Comparison of ENCODE assay signal across 8 cellular contexts in the genomic region with DNA sequence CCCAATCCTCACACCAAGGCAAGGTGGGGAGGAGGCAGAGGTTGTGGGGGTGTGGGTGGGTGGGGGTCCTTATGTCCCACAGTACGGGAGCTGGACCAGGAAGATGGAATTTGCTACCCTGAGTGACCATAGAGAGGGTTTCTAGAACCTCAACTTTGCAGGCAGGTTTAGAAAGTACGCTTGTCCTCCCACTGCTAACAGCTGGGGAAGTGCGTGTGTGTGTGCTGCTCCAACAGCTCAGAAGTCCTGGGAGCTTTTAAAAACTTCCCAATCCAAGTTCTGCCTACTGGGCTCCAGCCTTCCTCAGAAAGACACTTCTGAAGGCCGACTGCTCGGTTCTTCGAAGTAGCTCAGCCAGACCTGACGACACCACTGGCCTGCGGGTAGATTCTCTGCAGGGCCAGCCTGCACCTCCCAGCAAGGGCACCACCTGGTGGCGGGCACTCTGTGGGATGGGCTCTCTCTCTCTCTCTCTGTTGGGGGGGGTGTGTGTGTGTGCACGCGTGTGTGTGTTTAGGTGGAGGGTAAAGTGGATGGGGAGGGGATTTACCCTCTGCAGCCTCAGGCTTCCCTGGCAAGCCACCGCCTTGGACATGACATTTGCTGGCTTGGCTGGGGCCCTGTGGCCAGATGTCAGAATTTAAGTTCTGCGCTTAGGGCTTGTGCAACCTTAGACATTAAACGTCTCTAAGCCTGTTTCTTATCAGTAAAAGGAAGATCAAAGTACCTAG. TPM values are rescaled to one million over a fixed set of nuclear protein-coding genes. Genes with fewer than 3 reads are reported as not detected.
DNase-seq lines count a peak whose midpoint lies in the region; ATAC-seq and TF ChIP-seq lines count a peak whose summit lies in the region.

No MANE protein-coding gene starts in this region.

- no peak for TF ChIP-seq POLR2A in erythroblast (IDR thresholded peaks at IDR 0.05; ENCODE audit: low read length)

- peaks cover 2% of the 10 kb centered on the region for H3K4me1 ChIP-seq in NT2/D1 (ENCODE audit: insufficient read depth, insufficient read length)

- no peaks in the 10 kb centered on the region for H3K36me3 Mint-ChIP-seq in natural killer cell treated with Interleukin-12 subunit alpha and Interleukin-12 subunit beta and Interleukin-15 and Interleukin-18, amount 100 ng/mL, for 72 hours
- H3K36me3 Mint-ChIP-seq in stimulated activated naive B cell treated with anti-CD40 and anti-IgM and Interleukin-4, amounts not matched to agents 10 μg/mL and 1 μg/mL and 100 μg/mL, for 72 hours, result no peaks in the 10 kb centered on the region

- no peak overlapping the region for H3K9ac ChIP-seq in NT2/D1 (ENCODE audit: insufficient read length, low read depth)

- no peaks in the 10 kb centered on the region for H3K9me3 ChIP-seq in NT2/D1 (ENCODE audit: insufficient read depth, low read length)

- DNase-seq in A172 (ENCODE audit: low spot score) (peak; percentile 82), GM19238 (ENCODE audit: insufficient read length, low spot score) (peak; percentile 43), NT2/D1 (ENCODE audit: low read depth, low spot score) (peak; percentile 66), activated T-cell treated with anti-CD3 and anti-CD28 coated beads for 1 hour (ENCODE audit: low read depth) (peak; percentile 80), erythroblast (lab: John Stamatoyannopoulos, UW) (peak; percentile 76 to 80)
- DNase-seq in natural killer cell treated with Interleukin-12 subunit alpha and Interleukin-12 subunit beta and Interleukin-15 and Interleukin-18, amount 100 ng/mL, for 72 hours (ENCODE audit: low spot score), result peak; percentile 78
- DNase-seq in stimulated activated naive B cell treated with anti-CD40 and anti-IgM and Interleukin-4, amounts not matched to agents 10 μg/mL and 1 μg/mL and 100 μg/mL, for 72 hours, result peak; percentile 38

- H3K4me1 Mint-ChIP-seq in natural killer cell treated with Interleukin-12 subunit alpha and Interleukin-12 subunit beta and Interleukin-15 and Interleukin-18, amount 100 ng/mL, for 72 hours (ENCODE audit: low read depth in 2 of 2), result peaks cover 4% of the 10 kb centered on the region in 2 donors
- H3K4me1 Mint-ChIP-seq in stimulated activated naive B cell treated with anti-CD40 and anti-IgM and Interleukin-4, amounts not matched to agents 10 μg/mL and 1 μg/mL and 100 μg/mL, for 72 hours, result peaks cover 3 to 7% of the 10 kb centered on the region in 2 donors

- peaks cover 13 to 16% of the 10 kb centered on the region in 2 donors for H3K27me3 Mint-ChIP-seq in natural killer cell treated with Interleukin-12 subunit alpha and Interleukin-12 subunit beta and Interleukin-15 and Interleukin-18, amount 100 ng/mL, for 72 hours
- peaks cover 28 to 37% of the 10 kb centered on the region in 2 donors for H3K27me3 Mint-ChIP-seq in stimulated activated naive B cell treated with anti-CD40 and anti-IgM and Interleukin-4, amounts not matched to agents 10 μg/mL and 1 μg/mL and 100 μg/mL, for 72 hours

- peak overlapping the region in 1 of 2 donors; percentile 40 for H3K27ac Mint-ChIP-seq in natural killer cell treated with Interleukin-12 subunit alpha and Interleukin-12 subunit beta and Interleukin-15 and Interleukin-18, amount 100 ng/mL, for 72 hours
- peak overlapping the region; percentile 73 for H3K27ac Mint-ChIP-seq in stimulated activated naive B cell treated with anti-CD40 and anti-IgM and Interleukin-4, amounts not matched to agents 10 μg/mL and 1 μg/mL and 100 μg/mL, for 72 hours

- peak; percentile 78 to 88 for ATAC-seq in natural killer cell treated with Interleukin-12 subunit alpha and Interleukin-12 subunit beta and Interleukin-15 and Interleukin-18, amount 100 ng/mL, for 72 hours
- peak; percentile 95 to 97 for ATAC-seq in stimulated activated naive B cell treated with anti-CD40 and anti-IgM and Interleukin-4, amounts not matched to agents 10 μg/mL and 1 μg/mL and 100 μg/mL, for 72 hours (replicated peaks)
- no peak for ATAC-seq in HG03097 (IDR thresholded peaks at IDR 0.05; ENCODE audit: low FRiP score, unreplicated experiment)

- no peak overlapping the region for H3K4me3 Mint-ChIP-seq in natural killer cell treated with Interleukin-12 subunit alpha and Interleukin-12 subunit beta and Interleukin-15 and Interleukin-18, amount 100 ng/mL, for 72 hours
- H3K4me3 Mint-ChIP-seq in stimulated activated naive B cell treated with anti-CD40 and anti-IgM and Interleukin-4, amounts not matched to agents 10 μg/mL and 1 μg/mL and 100 μg/mL, for 72 hours, result no peak overlapping the region

- H3K4me3 ChIP-seq in NT2/D1 (ENCODE audit: insufficient read length, low read depth), result no peak overlapping the region

- no peaks in the 10 kb centered on the region for H3K27me3 ChIP-seq in NT2/D1 (ENCODE audit: insufficient read depth, insufficient read length)

- H3K36me3 ChIP-seq in NT2/D1 (ENCODE audit: insufficient read depth, insufficient read length, low read length), result no peaks in the 10 kb centered on the region

- H3K9me3 Mint-ChIP-seq in natural killer cell treated with Interleukin-12 subunit alpha and Interleukin-12 subunit beta and Interleukin-15 and Interleukin-18, amount 100 ng/mL, for 72 hours, result no peaks in the 10 kb centered on the region
- H3K9me3 Mint-ChIP-seq in stimulated activated naive B cell treated with anti-CD40 and anti-IgM and Interleukin-4, amounts not matched to agents 10 μg/mL and 1 μg/mL and 100 μg/mL, for 72 hours, result no peaks in the 10 kb centered on the region

RNA-seq across cellular contexts. Expression of a gene that starts 15.6 kb away (rescaled TPM):
- 95.1 and 111 TPM in 2 replicates for total RNA-seq in A172 (2014; rRNA removed; shearing (Covaris generic))
- total RNA-seq in natural killer cell treated with Interleukin-12 subunit alpha and Interleukin-12 subunit beta and Interleukin-15 and Interleukin-18, amount 100 ng/mL, for 72 hours, result 1 to 10 TPM in 1 of 2 donors, under 1 TPM in 1; 0.56 to 2.5 TPM

Comparison
In these comparisons a context has a peak if more than half of its experiments do, and no peak if none do; other contexts are left out.
1. RNA of a gene that starts 15.6 kb away (total RNA-seq): 95.1 to 111 TPM in A172; 0.56 to 2.5 TPM in natural killer cell treated with Interleukin-12 subunit alpha and Interleukin-12 subunit beta and Interleukin-15 and Interleukin-18, amount 100 ng/mL, for 72 hours; every median in the first group is over 10 times any median in the second.
2. Peak in every context shown above with its lines, with median percentiles within 50 percentile points of each other: DNase-seq.